Comparison of ENCODE assay signal across 8 cellular contexts in genomic region chr3:113697192-113698090, GRCh38. TPM values are rescaled to one million over a fixed set of nuclear protein-coding genes. Genes with fewer than 3 reads are reported as not detected.
A peak's percentile ranks its signal among the peaks of the same experiment; 100 is the strongest.
DNase-seq lines count a peak whose midpoint lies in the region; ATAC-seq and TF ChIP-seq lines count a peak whose summit lies in the region.

No MANE protein-coding gene starts in this region.

- ATAC-seq in DND-41 (ENCODE audit: insufficient read depth, low read depth) (no peak), GM19351 (IDR thresholded peaks at IDR 0.05; ENCODE audit: unreplicated experiment) (no peak), HG03108 (IDR thresholded peaks at IDR 0.05; ENCODE audit: unreplicated experiment) (no peak)

- H3K9ac ChIP-seq in DND-41 (ENCODE audit: low read depth, low read length), result peak overlapping the region; percentile 65

- peak overlapping the region; percentile 91 for H2AFZ ChIP-seq in DND-41 (ENCODE audit: low read depth, low read length)

- H4K20me1 ChIP-seq in DND-41 (ENCODE audit: insufficient read depth, low read length), result no peaks in the 10 kb centered on the region

- peak overlapping the region; percentile 38 to 76 for H3K4me3 ChIP-seq in DND-41 (ENCODE audit: low read depth in 1 of 2, low read length in 2 of 2)
- H3K4me3 ChIP-seq in Jurkat, Clone E6-1 (ENCODE audit: low read length), result peak overlapping the region; percentile 85
- H3K4me3 ChIP-seq in epithelial cell of proximal tubule (ENCODE audit: low read depth, low read length), result peak overlapping the region; percentile 87
- H3K4me3 ChIP-seq in muscle layer of duodenum (ENCODE audit: low read depth in 1 of 2, low read length in 2 of 2), result peak overlapping the region; percentile 93 to 100

- H3K4me1 ChIP-seq in DND-41 (ENCODE audit: insufficient read depth, low read length) (peaks cover 29% of the 10 kb centered on the region), muscle layer of duodenum (ENCODE audit: control insufficient read depth in 1 of 2, insufficient read depth in 2 of 2, low read length in 2 of 2) (peaks cover 4 to 29% of the 10 kb centered on the region in 2 donors)

- H3K4me2 ChIP-seq in DND-41 (ENCODE audit: insufficient read depth, low read length), result peak overlapping the region; percentile 66

- H3K9me3 ChIP-seq in DND-41 (ENCODE audit: insufficient read depth, low read length, severe bottlenecking) (no peaks in the 10 kb centered on the region), muscle layer of duodenum (ENCODE audit: control insufficient read depth in 1 of 2, low read length in 2 of 2) (no peaks in the 10 kb centered on the region)

- TF ChIP-seq CTCF in DND-41 (IDR thresholded peaks at IDR 0.05; ENCODE audit: borderline replicate concordance, extremely low read depth, low read length, poor library complexity, severe bottlenecking) (no peak), epithelial cell of proximal tubule (conservative IDR thresholded peaks at IDR 0.05; ENCODE audit: low read depth, low read length) (no peak)

- no peaks in the 10 kb centered on the region for H3K36me3 ChIP-seq in DND-41 (ENCODE audit: insufficient read depth, low read length)
- H3K36me3 ChIP-seq in muscle layer of duodenum (ENCODE audit: control insufficient read depth in 1 of 2, insufficient read depth in 2 of 2, low read length in 2 of 2), result no peaks in the 10 kb centered on the region

- H3K27me3 ChIP-seq in DND-41 (ENCODE audit: insufficient read depth, low read length, poor library complexity) (no peaks in the 10 kb centered on the region), muscle layer of duodenum (ENCODE audit: low read depth, low read length) (no peaks in the 10 kb centered on the region)

- peaks cover 36% of the 10 kb centered on the region for H3K79me2 ChIP-seq in DND-41 (ENCODE audit: insufficient read depth, low read length)

- peak; percentile 37 for DNase-seq in DND-41
- DNase-seq in Jurkat, Clone E6-1 (ENCODE audit: low read depth, low spot score), result no peak
- DNase-seq in activated CD4-positive, alpha-beta T cell treated with anti-CD3 and anti-CD28 coated beads, Interleukin-2, amount 50 U/mL, for 48 hours, result peak; percentile 19 to 38
- DNase-seq in epithelial cell of proximal tubule (ENCODE audit: low read depth), result no peak
- DNase-seq in epidermal melanocyte (ENCODE audit: insufficient read length, low spot score), result no peak

- H3K27ac ChIP-seq in DND-41 (ENCODE audit: low read length), result peak overlapping the region; percentile 79
- peak overlapping the region; percentile 98 for H3K27ac ChIP-seq in muscle layer of duodenum (ENCODE audit: low read length)

RNA-seq across cellular contexts. Expression of gene USF3, which starts 1.0 kb away (rescaled TPM):
- 6.5 TPM for polyA plus RNA-seq in Jurkat, Clone E6-1 (2012; ENCODE audit: insufficient read depth, insufficient read length)
- 5.9 and 6.4 TPM in 2 replicates for total RNA-seq in epithelial cell of proximal tubule

RNA-seq across cellular contexts. Expression of gene NAA50, which starts 48.6 kb away (rescaled TPM):
- 112 TPM for polyA plus RNA-seq in Jurkat, Clone E6-1 (2012; ENCODE audit: insufficient read depth, insufficient read length)
- total RNA-seq in epithelial cell of proximal tubule, result 135 and 161 TPM in 2 replicates

RNA-seq across cellular contexts. Expression of gene ATP6V1A, which starts 49.4 kb away (rescaled TPM):
- 12.2 TPM for polyA plus RNA-seq in Jurkat, Clone E6-1 (2012; ENCODE audit: insufficient read depth, insufficient read length)
- total RNA-seq in epithelial cell of proximal tubule, result 40.4 and 42.2 TPM in 2 replicates

Comparison
In these comparisons a context has a peak if more than half of its experiments do, and no peak if none do; other contexts are left out.
1. DNase-seq: peak in DND-41 (single experiment) and activated CD4-positive, alpha-beta T cell treated with anti-CD3 and anti-CD28 coated beads, Interleukin-2, amount 50 U/mL, for 48 hours (2 of 2); none in Jurkat, Clone E6-1 (single experiment), epithelial cell of proximal tubule (single experiment) and epidermal melanocyte (single experiment).
2. Peak in every context shown above with its lines, with median percentiles within 50 percentile points of each other: H3K4me3 ChIP-seq.